In the genomic region with DNA sequence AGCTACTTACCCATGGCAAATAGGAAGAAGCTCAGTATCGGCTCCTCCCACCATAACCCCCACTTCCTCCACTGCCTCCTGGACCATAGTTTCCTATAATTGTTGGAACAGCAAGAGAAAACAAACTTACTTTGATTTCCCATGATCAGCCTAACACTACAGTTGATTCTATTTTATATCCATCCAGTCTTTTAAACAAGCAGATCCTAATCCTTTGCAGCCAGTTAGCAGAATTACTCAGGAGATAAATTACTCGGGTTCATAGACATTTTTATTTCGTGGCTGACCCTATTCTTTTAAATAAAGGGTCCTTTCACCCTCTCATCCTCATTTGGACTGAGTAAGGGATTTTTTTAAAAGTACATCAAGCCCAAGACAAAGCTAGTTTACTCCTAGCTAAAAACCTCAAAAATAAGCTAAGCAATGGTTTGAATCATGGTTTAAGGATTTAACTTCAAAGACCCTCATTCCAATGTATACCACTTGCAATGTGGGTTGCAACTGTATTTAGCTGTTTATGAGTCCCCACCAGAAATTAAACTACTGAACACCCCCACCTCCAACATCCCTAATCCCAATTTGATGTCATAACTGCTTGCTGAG, we compare ENCODE assay signal across 12 cellular contexts. TPM values are rescaled to one million over a fixed set of nuclear protein-coding genes. Genes with fewer than 3 reads are reported as not detected.
DNase-seq lines count a peak whose midpoint lies in the region; ATAC-seq and TF ChIP-seq lines count a peak whose summit lies in the region.
"Had no signal": no experiment of that assay in that cellular context is flagged by ENCODE, and none has a peak within 500 bp of the region (broad histone marks: within the 10 kb centered on the region; RNA-seq: fewer than 3 reads in every experiment).

No MANE protein-coding gene starts in this region.

- H3K36me3 ChIP-seq in left ventricle myocardium inferior, result peaks cover 100% of the 10 kb centered on the region
- H3K36me3 ChIP-seq in Panc1 (ENCODE audit: control insufficient read depth, insufficient read depth, low read length), result peaks cover 80% of the 10 kb centered on the region
- H3K36me3 ChIP-seq in H7 (replicated peaks; ENCODE audit: control insufficient read depth, insufficient read depth, low read length), result peaks cover 59% of the 10 kb centered on the region

- TF ChIP-seq CTCF in left ventricle myocardium inferior (IDR thresholded peaks at IDR 0.05; ENCODE audit: borderline replicate concordance), result no peak
- TF ChIP-seq CTCF in Panc1 (IDR thresholded peaks at IDR 0.05), result no peak
- no peak for TF ChIP-seq CTCF in type B pancreatic cell (conservative IDR thresholded peaks at IDR 0.05)

- peak overlapping the region; percentile 99 to 100 for H3K4me3 Mint-ChIP-seq in effector memory CD8-positive, alpha-beta T cell
- H3K4me3 Mint-ChIP-seq in type B pancreatic cell, result peak overlapping the region; percentile 57

- intact Hi-C loops in left ventricle myocardium inferior (cut with micrococcal nuclease) (no loop called here), Right ventricle myocardium inferior (cut with DNase I) (no loop called here), Panc1 (cut with micrococcal nuclease; ENCODE audit: unreplicated experiment) (no loop called here), posterior vena cava (cut with DNase I) (loop anchor here in 1 of 2 donors (10.0 kb wide), 1 partner anchor 962 kb away; the partner anchor contains the start of genes HOXA3 and HOXA7)

- no peaks in the 10 kb centered on the region for H3K27me3 Mint-ChIP-seq in effector memory CD8-positive, alpha-beta T cell
- H3K27me3 Mint-ChIP-seq in type B pancreatic cell, result no peaks in the 10 kb centered on the region

- peaks cover 100% of the 10 kb centered on the region for H3K36me3 Mint-ChIP-seq in effector memory CD8-positive, alpha-beta T cell (ENCODE audit: insufficient read depth)
- H3K36me3 Mint-ChIP-seq in type B pancreatic cell, result peaks cover 77% of the 10 kb centered on the region

- BruUV-seq in Panc1 (replicated peaks; lab: Mats Ljungman, UMichigan), result no TSS peak

- DNase-seq in left ventricle myocardium inferior (no peak), Right ventricle myocardium inferior (ENCODE audit: missing footprints) (no peak), Panc1 (ENCODE audit: low read depth, low spot score) (no peak), type B pancreatic cell (ENCODE audit: extremely low spot score, unreplicated experiment) (no peak), NCI-H128 (lab: John Stamatoyannopoulos, UW; ENCODE audit: unreplicated experiment) (no peak), posterior vena cava (ENCODE audit: low spot score) (no peak), H7 (no peak)
- DNase-seq in effector memory CD8-positive, alpha-beta T cell, result no peak
- DNase-seq: NCI-H1417 treated with DMSO at 0.1 percent for 48 hours, NCI-H526 had no signal

- in situ Hi-C loops in Panc1 (cut with HindIII; ENCODE audit: low pct_unique_long_range_greater_than_20kb, low sequenced_read_pairs), result no loop called here

- H3K4me3 ChIP-seq in left ventricle myocardium inferior (peak overlapping the region; percentile 6), Panc1 (ENCODE audit: low read depth in 2 of 2, low read length in 2 of 2) (no peak overlapping the region), H7 (ENCODE audit: insufficient read depth, low read depth, low read length) (no peak overlapping the region)
- H3K4me3 ChIP-seq: thoracic aorta had no signal

- H3K27ac ChIP-seq in left ventricle myocardium inferior (replicated peaks) (peak overlapping the region; percentile 18), Panc1 (ENCODE audit: low read length) (peak overlapping the region; percentile 48; the same call in 1 of the 2 replicates)
- H3K27ac ChIP-seq: C4-2B, thoracic aorta had no signal

- H3K9me3 ChIP-seq in left ventricle myocardium inferior (replicated peaks) (no peaks in the 10 kb centered on the region), Panc1 (ENCODE audit: control insufficient read depth, insufficient read depth, low read depth, low read length) (no peaks in the 10 kb centered on the region)
- H3K9me3 ChIP-seq: thoracic aorta had no signal

- ATAC-seq in Right ventricle myocardium inferior (no peak), Panc1 (no peak)
- ATAC-seq in effector memory CD8-positive, alpha-beta T cell (replicated peaks), result no peak

- CTCF ChIA-PET in Panc1 (lab: Charles Lee), result interaction anchor here (0.9 kb wide), 1 partner anchor 110 kb away, joined by 3 read pairs; no protein-coding TSS in a partner anchor

- POLR2A ChIA-PET in Panc1 (lab: Charles Lee), result interaction anchor here (0.5 to 1.0 kb wide), 3 partner anchors 12 to 575 kb away, joined by 3 to 7 read pairs (median 4); no protein-coding TSS in a partner anchor

- H3K4me1 Mint-ChIP-seq in effector memory CD8-positive, alpha-beta T cell (ENCODE audit: low read depth in 2 of 2), result peaks cover 60 to 83% of the 10 kb centered on the region in 2 donors
- peaks cover 44% of the 10 kb centered on the region for H3K4me1 Mint-ChIP-seq in type B pancreatic cell (ENCODE audit: unreplicated experiment)

- H3K4me1 ChIP-seq in left ventricle myocardium inferior, result peaks cover 83% of the 10 kb centered on the region
- peaks cover 96% of the 10 kb centered on the region for H3K4me1 ChIP-seq in Panc1 (ENCODE audit: control insufficient read depth, insufficient read depth, low read length)

- peak overlapping the region; percentile 95 to 97 for H3K27ac Mint-ChIP-seq in effector memory CD8-positive, alpha-beta T cell
- H3K27ac Mint-ChIP-seq in type B pancreatic cell, result peak overlapping the region; percentile 76

- no peaks in the 10 kb centered on the region for H3K27me3 ChIP-seq in left ventricle myocardium inferior (ENCODE audit: low read depth)
- no peaks in the 10 kb centered on the region for H3K27me3 ChIP-seq in Panc1 (ENCODE audit: control insufficient read depth, insufficient read depth, low read length)
- H3K27me3 ChIP-seq in H7 (ENCODE audit: control insufficient read depth, insufficient read depth, low read length), result no peaks in the 10 kb centered on the region

- no peaks in the 10 kb centered on the region for H3K9me3 Mint-ChIP-seq in effector memory CD8-positive, alpha-beta T cell
- H3K9me3 Mint-ChIP-seq in type B pancreatic cell, result no peaks in the 10 kb centered on the region

RNA-seq across cellular contexts. Expression of gene HNRNPA2B1, which starts 8.0 kb away (rescaled TPM):
- total RNA-seq in left ventricle myocardium inferior (398 TPM), Right ventricle myocardium inferior (396 TPM), Panc1 (2021; ENCODE audit: unreplicated experiment) (819 TPM), type B pancreatic cell (ENCODE audit: low replicate concordance) (441 and 733 TPM in 2 replicates), posterior vena cava (100 to 1,000 TPM; 269 to 275 TPM)
- polyA plus RNA-seq in Panc1 (2012; ENCODE audit: insufficient read length), result 815 TPM
- 223 and 239 TPM in 2 replicates for total RNA-seq in H7 (2014; rRNA removed; shearing (Covaris generic))

RNA-seq across cellular contexts. Expression of gene CBX3, which starts 9.0 kb away (rescaled TPM):
- total RNA-seq in left ventricle myocardium inferior (58.5 TPM), Right ventricle myocardium inferior (59.3 TPM), Panc1 (2021; ENCODE audit: unreplicated experiment) (308 TPM), type B pancreatic cell (ENCODE audit: low replicate concordance) (108 and 188 TPM in 2 replicates), posterior vena cava (10 to 100 TPM; 74.2 to 94.8 TPM)
- polyA plus RNA-seq in Panc1 (2012; ENCODE audit: insufficient read length), result 136 TPM
- 170 and 231 TPM in 2 replicates for total RNA-seq in H7 (2014; rRNA removed; shearing (Covaris generic))

RNA-seq across cellular contexts. Expression of gene NFE2L3, which starts 40.6 kb away (rescaled TPM):
- total RNA-seq in left ventricle myocardium inferior, result 0.99 TPM
- 1.4 TPM for total RNA-seq in Right ventricle myocardium inferior
- total RNA-seq in Panc1 (2021; ENCODE audit: unreplicated experiment), result 78.5 TPM
- polyA plus RNA-seq in Panc1 (2012; ENCODE audit: insufficient read length), result 47.6 TPM
- total RNA-seq in type B pancreatic cell (ENCODE audit: low replicate concordance), result 6.5 and 10.5 TPM in 2 replicates
- total RNA-seq in posterior vena cava, result 1 to 10 TPM; 1.8 to 2.0 TPM
- total RNA-seq in H7 (2014; rRNA removed; shearing (Covaris generic)), result 69.0 and 118 TPM in 2 replicates
